20 cellular contexts compared by ENCODE assay signal in the genomic region with DNA sequence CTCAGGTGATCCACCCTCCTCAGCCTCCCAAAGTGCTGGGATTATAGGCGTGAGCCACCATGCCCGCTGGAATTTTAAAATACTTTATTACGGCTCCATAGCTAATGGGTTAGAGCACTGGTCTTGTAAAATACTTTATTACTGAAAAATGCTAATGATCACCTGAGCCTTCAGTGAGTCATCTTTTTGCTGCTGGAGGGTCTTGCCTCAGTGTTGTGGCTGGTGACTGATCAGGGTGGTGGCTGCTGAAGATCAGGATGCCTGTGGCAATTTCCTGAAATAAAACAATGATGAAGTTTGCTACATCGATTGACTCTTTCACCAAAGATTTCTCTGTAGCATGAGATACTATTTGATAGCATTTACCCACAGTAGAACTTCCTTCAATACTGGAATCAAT.
"Had no signal": no experiment of that assay in that cellular context is flagged by ENCODE, and none has a peak within 500 bp of the region (broad histone marks: within the 10 kb centered on the region; RNA-seq: fewer than 3 reads in every experiment).

No MANE protein-coding gene starts in this region.

- ATAC-seq: activated CD8-positive, alpha-beta T cell treated with anti-CD3 and anti-CD28 coated beads for 36 hours; activated naive CD8-positive, alpha-beta T cell treated with anti-CD3 and anti-CD28 coated beads, Interleukin-2, amount 50 U/mL, for 24 hours; activated T-cell treated with anti-CD3 and anti-CD28 coated beads, Interleukin-2, amount 50 U/mL, for 4 hours; lower lobe of right lung; natural killer cell treated with Interleukin-12 subunit alpha and Interleukin-12 subunit beta and Interleukin-15 and Interleukin-18, amount 100 ng/mL, for 72 hours; pancreas; sciatic nerve; stimulated activated effector memory CD8-positive, alpha-beta T cell treated with anti-CD3 and anti-CD28 coated beads, Interleukin-12 subunit alpha, Interleukin-12 subunit beta, amount 100 ng/mL, for 72 hours had no signal

- H3K4me3 Mint-ChIP-seq: activated CD4-positive, alpha-beta T cell treated with anti-CD3 and anti-CD28 coated beads, Interleukin-2, amount 10 ng/mL, durations not matched to agents 24 days and 14 days; activated CD8-positive, alpha-beta T cell treated with anti-CD3 and anti-CD28 coated beads for 36 hours; activated naive CD4-positive, alpha-beta T cell treated with anti-CD3 and anti-CD28 coated beads, Interleukin-2, amount 10 ng/mL, durations not matched to agents 7 days and 5 days; activated naive CD8-positive, alpha-beta T cell treated with anti-CD3 and anti-CD28 coated beads, Interleukin-2, amount 50 U/mL, for 24 hours; activated T-cell treated with anti-CD3 and anti-CD28 coated beads, Interleukin-2, amount 50 U/mL, for 4 hours; dendritic cell treated with granulocyte-macrophage colony-stimulating factor and Interleukin-4, amounts not matched to agents 40 ng/mL and 50 ng/mL, for 4 days; natural killer cell treated with Interleukin-12 subunit alpha and Interleukin-12 subunit beta and Interleukin-15 and Interleukin-18, amount 100 ng/mL, for 72 hours; stimulated activated effector memory CD8-positive, alpha-beta T cell treated with anti-CD3 and anti-CD28 coated beads, Interleukin-12 subunit alpha, Interleukin-12 subunit beta, amount 100 ng/mL, for 72 hours; type B pancreatic cell had no signal

- H3K4me1 Mint-ChIP-seq: activated naive CD4-positive, alpha-beta T cell treated with anti-CD3 and anti-CD28 coated beads, Interleukin-2, amount 10 ng/mL, durations not matched to agents 7 days and 5 days; stimulated activated effector memory CD8-positive, alpha-beta T cell treated with anti-CD3 and anti-CD28 coated beads, Interleukin-12 subunit alpha, Interleukin-12 subunit beta, amount 100 ng/mL, for 72 hours had no signal

- H3K27me3 ChIP-seq: neutrophil, pancreas, testis had no signal

- H3K9me3 ChIP-seq: lower lobe of right lung, neutrophil, pancreas, testis had no signal

- H3K9me3 Mint-ChIP-seq: activated CD4-positive, alpha-beta T cell treated with anti-CD3 and anti-CD28 coated beads, Interleukin-2, amount 10 ng/mL, durations not matched to agents 24 days and 14 days; activated CD8-positive, alpha-beta T cell treated with anti-CD3 and anti-CD28 coated beads for 36 hours; activated naive CD4-positive, alpha-beta T cell treated with anti-CD3 and anti-CD28 coated beads, Interleukin-2, amount 10 ng/mL, durations not matched to agents 7 days and 5 days; activated naive CD8-positive, alpha-beta T cell treated with anti-CD3 and anti-CD28 coated beads, Interleukin-2, amount 50 U/mL, for 24 hours; activated T-cell treated with anti-CD3 and anti-CD28 coated beads, Interleukin-2, amount 50 U/mL, for 4 hours; dendritic cell treated with granulocyte-macrophage colony-stimulating factor and Interleukin-4, amounts not matched to agents 40 ng/mL and 50 ng/mL, for 4 days; natural killer cell treated with Interleukin-12 subunit alpha and Interleukin-12 subunit beta and Interleukin-15 and Interleukin-18, amount 100 ng/mL, for 72 hours; stimulated activated effector memory CD8-positive, alpha-beta T cell treated with anti-CD3 and anti-CD28 coated beads, Interleukin-12 subunit alpha, Interleukin-12 subunit beta, amount 100 ng/mL, for 72 hours; type B pancreatic cell had no signal

- H3K27me3 Mint-ChIP-seq: activated CD4-positive, alpha-beta T cell treated with anti-CD3 and anti-CD28 coated beads, Interleukin-2, amount 10 ng/mL, durations not matched to agents 24 days and 14 days; activated CD8-positive, alpha-beta T cell treated with anti-CD3 and anti-CD28 coated beads for 36 hours; activated naive CD8-positive, alpha-beta T cell treated with anti-CD3 and anti-CD28 coated beads, Interleukin-2, amount 50 U/mL, for 24 hours; dendritic cell treated with granulocyte-macrophage colony-stimulating factor and Interleukin-4, amounts not matched to agents 40 ng/mL and 50 ng/mL, for 4 days; natural killer cell treated with Interleukin-12 subunit alpha and Interleukin-12 subunit beta and Interleukin-15 and Interleukin-18, amount 100 ng/mL, for 72 hours; type B pancreatic cell had no signal

- H3K4me3 ChIP-seq: lower lobe of right lung, pancreas, testis had no signal

- H3K27ac ChIP-seq: lower lobe of right lung, neutrophil, pancreas, testis had no signal

- H3K36me3 ChIP-seq: lower lobe of right lung, neutrophil, pancreas had no signal

- DNase-seq: activated CD4-positive, alpha-beta T cell treated with anti-CD3 and anti-CD28 coated beads, Interleukin-2, amount 10 ng/mL, durations not matched to agents 24 days and 14 days; activated CD4-positive, CD25-positive, alpha-beta regulatory T cell; activated CD8-positive, alpha-beta T cell treated with anti-CD3 and anti-CD28 coated beads for 36 hours; activated effector memory CD4-positive, alpha-beta T cell treated with Interleukin-2 at 50 U/mL for 16 hours; activated naive CD4-positive, alpha-beta T cell treated with anti-CD3 and anti-CD28 coated beads, Interleukin-2, amount 10 ng/mL, durations not matched to agents 7 days and 5 days; activated naive CD8-positive, alpha-beta T cell treated with anti-CD3 and anti-CD28 coated beads, Interleukin-2, amount 50 U/mL, for 24 hours; activated T-cell treated with anti-CD3 and anti-CD28 coated beads, Interleukin-2, amount 50 U/mL, for 4 hours; anterior cingulate cortex; effector CD8-positive, alpha-beta T cell; hippocampal formation; lower lobe of right lung; pancreas; stimulated activated CD4-positive, alpha-beta T cell treated with anti-CD3 and anti-CD28 coated beads, Interleukin-4, amount 100 ng/mL, for 24 hours; testis had no signal

- H3K36me3 Mint-ChIP-seq: activated naive CD4-positive, alpha-beta T cell treated with anti-CD3 and anti-CD28 coated beads, Interleukin-2, amount 10 ng/mL, durations not matched to agents 7 days and 5 days; natural killer cell treated with Interleukin-12 subunit alpha and Interleukin-12 subunit beta and Interleukin-15 and Interleukin-18, amount 100 ng/mL, for 72 hours; stimulated activated effector memory CD8-positive, alpha-beta T cell treated with anti-CD3 and anti-CD28 coated beads, Interleukin-12 subunit alpha, Interleukin-12 subunit beta, amount 100 ng/mL, for 72 hours had no signal

- H3K27ac Mint-ChIP-seq: activated CD4-positive, alpha-beta T cell treated with anti-CD3 and anti-CD28 coated beads, Interleukin-2, amount 10 ng/mL, durations not matched to agents 24 days and 14 days; activated CD8-positive, alpha-beta T cell treated with anti-CD3 and anti-CD28 coated beads for 36 hours; activated naive CD4-positive, alpha-beta T cell treated with anti-CD3 and anti-CD28 coated beads, Interleukin-2, amount 10 ng/mL, durations not matched to agents 7 days and 5 days; activated naive CD8-positive, alpha-beta T cell treated with anti-CD3 and anti-CD28 coated beads, Interleukin-2, amount 50 U/mL, for 24 hours; dendritic cell treated with granulocyte-macrophage colony-stimulating factor and Interleukin-4, amounts not matched to agents 40 ng/mL and 50 ng/mL, for 4 days; natural killer cell treated with Interleukin-12 subunit alpha and Interleukin-12 subunit beta and Interleukin-15 and Interleukin-18, amount 100 ng/mL, for 72 hours; stimulated activated effector memory CD8-positive, alpha-beta T cell treated with anti-CD3 and anti-CD28 coated beads, Interleukin-12 subunit alpha, Interleukin-12 subunit beta, amount 100 ng/mL, for 72 hours; type B pancreatic cell had no signal

- H3K4me1 ChIP-seq: lower lobe of right lung, pancreas, testis had no signal
